Comparison of ENCODE assay signal across 8 cellular contexts in the genomic region with DNA sequence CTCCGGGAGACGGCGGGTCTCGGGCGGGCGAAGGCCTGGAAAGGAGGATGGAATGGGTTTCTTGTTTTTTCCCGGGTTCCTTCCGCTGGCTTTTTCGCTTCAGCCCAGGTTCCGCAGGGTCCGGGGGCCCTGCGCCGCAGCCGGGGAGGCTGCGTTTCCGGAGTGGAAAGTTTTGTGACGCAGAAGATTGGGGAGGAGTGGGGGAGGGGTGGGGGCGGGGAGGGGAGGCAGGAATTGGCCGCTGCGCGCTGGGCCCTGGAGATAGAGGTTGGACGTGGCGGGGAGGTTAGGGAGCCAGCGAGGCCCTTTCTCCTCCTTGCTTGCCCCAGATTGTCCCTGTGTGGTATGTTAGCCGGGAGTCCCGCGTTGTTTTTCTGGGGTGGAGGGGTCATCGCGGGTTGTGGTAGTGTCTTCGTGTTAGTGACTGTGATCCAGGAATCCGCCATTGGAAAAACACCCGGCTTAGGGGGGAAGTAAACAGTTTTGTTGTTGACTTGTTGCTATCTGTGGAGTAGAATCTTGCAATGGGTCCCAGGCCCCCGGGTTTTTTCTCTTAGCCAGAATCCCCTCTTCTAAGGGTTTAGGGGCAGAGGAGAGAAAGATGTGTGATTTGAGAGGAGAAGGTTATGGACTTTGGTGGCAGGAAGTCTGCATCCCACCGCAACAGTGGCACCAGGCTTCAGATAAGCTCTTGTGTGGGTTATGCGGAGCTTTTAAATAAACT. TPM values are rescaled to one million over a fixed set of nuclear protein-coding genes. Genes with fewer than 3 reads are reported as not detected.
DNase-seq lines count a peak whose midpoint lies in the region; ATAC-seq and TF ChIP-seq lines count a peak whose summit lies in the region.

No MANE protein-coding gene starts in this region.

- TF ChIP-seq EP300 in SK-N-SH (IDR thresholded peaks at IDR 0.05; ENCODE audit: borderline replicate concordance in 1 of 2, low read depth in 1 of 2, low read length in 1 of 2) (no peak), sigmoid colon (IDR thresholded peaks at IDR 0.05) (no peak)

- H3K4me1 ChIP-seq in SK-N-SH (ENCODE audit: control insufficient read depth in 1 of 2, insufficient read depth in 2 of 2, low read depth in 1 of 2, low read length in 1 of 2): peaks cover 0 to 26% of the 10 kb centered on the region in 2 experiments; a peak in 3 of 4 replicates
- H3K4me1 ChIP-seq in right cardiac atrium (ENCODE audit: control insufficient read depth, insufficient read depth, low read length): peaks cover 2% of the 10 kb centered on the region
- peaks cover 0 to 59% (median 22%) of the 10 kb centered on the region in 4 donors for H3K4me1 ChIP-seq in sigmoid colon

- peaks cover 51% of the 10 kb centered on the region for H4K20me1 ChIP-seq in SK-N-SH (ENCODE audit: insufficient read depth)

- DNase-seq in SK-N-SH (peak; percentile 68), right cardiac atrium (peak; percentile 75 to 89 (median 83)), sigmoid colon (peak; percentile 91), NCI-H2081 treated with DMSO at 0.1 percent for 48 hours (lab: John Stamatoyannopoulos, UW) (no peak)

- H3K79me2 ChIP-seq in SK-N-SH (ENCODE audit: insufficient read depth): peaks cover 60% of the 10 kb centered on the region

- peaks cover 15% of the 10 kb centered on the region for H3F3A ChIP-seq in SK-N-SH (replicated peaks; ENCODE audit: insufficient read depth)

- intact Hi-C loops in right cardiac atrium (cut with DNase I): no loop called here
- intact Hi-C loops in sigmoid colon (cut with DNase I): loop anchor here (2.0 to 5.0 kb wide), 4 partner anchors 58 to 688 kb away; a partner anchor contains a TSS

- TF ChIP-seq RAD21 in SK-N-SH (IDR thresholded peaks at IDR 0.05; ENCODE audit: low read length): no peak

- POLR2A ChIA-PET in SK-N-SH (lab: Yijun Ruan, JAX): no interaction called here

- H3K27ac ChIP-seq in SK-N-SH (ENCODE audit: low read depth in 2 of 2, low read length in 1 of 2): peak overlapping the region; percentile 97 to 99
- peak overlapping the region; percentile 86 for H3K27ac ChIP-seq in adipose tissue (ENCODE audit: low read depth, low read length)
- H3K27ac ChIP-seq in right cardiac atrium (ENCODE audit: low read length): peak overlapping the region; percentile 97
- peak overlapping the region; percentile 98 to 100 (median 100) for H3K27ac ChIP-seq in sigmoid colon

- no peaks in the 10 kb centered on the region for H3K9me2 ChIP-seq in SK-N-SH

- no peak overlapping the region for H2AFZ ChIP-seq in SK-N-SH (ENCODE audit: low read depth)

- under 1% methylated on average over 23 of the region's 35 CpGs for WGBS in SK-N-SH (ENCODE audit: low lambda C conversion rate)
- WGBS in adipose tissue, 3 donors: 0 to 1% (median 1%) methylated on average over 27 to 35 of the region's 35 CpGs
- under 1% methylated on average over 34 of the region's 35 CpGs for WGBS in right cardiac atrium
- 0 to 1% methylated on average over 35 of the region's 35 CpGs for WGBS in sigmoid colon, 2 donors

- no peak for TF ChIP-seq POLR2A in sigmoid colon (IDR thresholded peaks at IDR 0.05)

- H3K4me2 ChIP-seq in SK-N-SH: peak overlapping the region; percentile 89

- peaks cover 24 to 25% of the 10 kb centered on the region in 2 experiments for H3K36me3 ChIP-seq in SK-N-SH (replicated peaks in 1 of 2; ENCODE audit: control insufficient read depth in 1 of 2, insufficient read depth in 2 of 2, low read length in 1 of 2)
- H3K36me3 ChIP-seq in sigmoid colon: peaks cover 0 to 2% (median 0%) of the 10 kb centered on the region in 4 donors

- H3K27me3 ChIP-seq in SK-N-SH (ENCODE audit: insufficient read depth) (no peaks in the 10 kb centered on the region), right cardiac atrium (ENCODE audit: control insufficient read depth, insufficient read depth) (no peaks in the 10 kb centered on the region), sigmoid colon (no peaks in the 10 kb centered on the region)

- H3K4me3 ChIP-seq in GM08714 (ENCODE audit: low read length) (peak overlapping the region; percentile 86), SK-N-SH (ENCODE audit: low read depth in 2 of 2, low read length in 1 of 2) (peak overlapping the region; percentile 99 to 100), right cardiac atrium (ENCODE audit: low read length) (peak overlapping the region; percentile 62), sigmoid colon (peak overlapping the region; percentile 80 to 99 (median 94))

- TF ChIP-seq CTCF in SK-N-SH (IDR thresholded peaks at IDR 0.05) (peak; percentile 15; the same call in 1 of the 2 replicates), sigmoid colon (IDR thresholded peaks at IDR 0.05) (no peak)

- H3K9me3 ChIP-seq in SK-N-SH: no peaks in the 10 kb centered on the region
- no peaks in the 10 kb centered on the region for H3K9me3 ChIP-seq in right cardiac atrium (ENCODE audit: control insufficient read depth, low read length)
- H3K9me3 ChIP-seq in sigmoid colon: no peaks in the 10 kb centered on the region

- peak overlapping the region; percentile 100 for H3K9ac ChIP-seq in SK-N-SH

- CTCF ChIA-PET in SK-N-SH (lab: Yijun Ruan, JAX): interaction anchor here (1.3 to 1.6 kb wide), 3 partner anchors 9 to 81 kb away, joined by 3 to 4 read pairs (median 3); no protein-coding TSS in a partner anchor

- ATAC-seq in HG02798 (IDR thresholded peaks at IDR 0.05; ENCODE audit: poor library complexity, unreplicated experiment) (peak; percentile 5), right cardiac atrium (peak; percentile 53 to 56), HG03457 (IDR thresholded peaks at IDR 0.05; ENCODE audit: unreplicated experiment) (no peak)

TF ChIP-seq in SK-N-SH, 30 proteins besides CTCF, POLR2A, EP300 and RAD21:
- TF ChIP-seq SIN3A (IDR thresholded peaks at IDR 0.05; ENCODE audit: borderline replicate concordance, low read depth, low read length) (peak; percentile 8; the same call in 1 of the 2 replicates), MXI1 (IDR thresholded peaks at IDR 0.05; ENCODE audit: low read depth, low read length) (no peak)
- TF ChIP-seq, protein P1, sequence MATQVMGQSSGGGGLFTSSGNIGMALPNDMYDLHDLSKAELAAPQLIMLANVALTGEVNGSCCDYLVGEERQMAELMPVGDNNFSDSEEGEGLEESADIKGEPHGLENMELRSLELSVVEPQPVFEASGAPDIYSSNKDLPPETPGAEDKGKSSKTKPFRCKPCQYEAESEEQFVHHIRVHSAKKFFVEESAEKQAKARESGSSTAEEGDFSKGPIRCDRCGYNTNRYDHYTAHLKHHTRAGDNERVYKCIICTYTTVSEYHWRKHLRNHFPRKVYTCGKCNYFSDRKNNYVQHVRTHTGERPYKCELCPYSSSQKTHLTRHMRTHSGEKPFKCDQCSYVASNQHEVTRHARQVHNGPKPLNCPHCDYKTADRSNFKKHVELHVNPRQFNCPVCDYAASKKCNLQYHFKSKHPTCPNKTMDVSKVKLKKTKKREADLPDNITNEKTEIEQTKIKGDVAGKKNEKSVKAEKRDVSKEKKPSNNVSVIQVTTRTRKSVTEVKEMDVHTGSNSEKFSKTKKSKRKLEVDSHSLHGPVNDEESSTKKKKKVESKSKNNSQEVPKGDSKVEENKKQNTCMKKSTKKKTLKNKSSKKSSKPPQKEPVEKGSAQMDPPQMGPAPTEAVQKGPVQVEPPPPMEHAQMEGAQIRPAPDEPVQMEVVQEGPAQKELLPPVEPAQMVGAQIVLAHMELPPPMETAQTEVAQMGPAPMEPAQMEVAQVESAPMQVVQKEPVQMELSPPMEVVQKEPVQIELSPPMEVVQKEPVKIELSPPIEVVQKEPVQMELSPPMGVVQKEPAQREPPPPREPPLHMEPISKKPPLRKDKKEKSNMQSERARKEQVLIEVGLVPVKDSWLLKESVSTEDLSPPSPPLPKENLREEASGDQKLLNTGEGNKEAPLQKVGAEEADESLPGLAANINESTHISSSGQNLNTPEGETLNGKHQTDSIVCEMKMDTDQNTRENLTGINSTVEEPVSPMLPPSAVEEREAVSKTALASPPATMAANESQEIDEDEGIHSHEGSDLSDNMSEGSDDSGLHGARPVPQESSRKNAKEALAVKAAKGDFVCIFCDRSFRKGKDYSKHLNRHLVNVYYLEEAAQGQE (IDR thresholded peaks at IDR 0.05; ENCODE audit: low read depth, low read length): no peak
TF ChIP-seq in SK-N-SH: peak in this region for 1.

RNA-seq across cellular contexts. Expression of a gene that starts 1.1 kb away (rescaled TPM):
- polyA plus RNA-seq in SK-N-SH (2012; rRNA removed) (30.9 and 46.4 TPM in 2 replicates), adipose tissue (100 to 1,000 TPM in 2 of 3 donors, 10 to 100 TPM in 1; 28.7 to 179 (median 113) TPM), right cardiac atrium (62.4 TPM), sigmoid colon (10 to 100 TPM; 86.0 to 94.9 (median 91.8) TPM)
- 63.8 and 64.9 TPM in 2 replicates for polyA plus RNA-seq in SK-N-SH (2012; cell fraction: cytosol; rRNA removed)
- polyA plus RNA-seq in SK-N-SH (2012; cell fraction: nucleus; rRNA removed): 39.2 and 79.4 TPM in 2 replicates
- total RNA-seq in right cardiac atrium (100 to 1,000 TPM; 136 to 297 (median 188) TPM), sigmoid colon (100 to 1,000 TPM; 146 to 218 (median 214) TPM)
